8 cellular contexts compared by ENCODE assay signal in the genomic region with DNA sequence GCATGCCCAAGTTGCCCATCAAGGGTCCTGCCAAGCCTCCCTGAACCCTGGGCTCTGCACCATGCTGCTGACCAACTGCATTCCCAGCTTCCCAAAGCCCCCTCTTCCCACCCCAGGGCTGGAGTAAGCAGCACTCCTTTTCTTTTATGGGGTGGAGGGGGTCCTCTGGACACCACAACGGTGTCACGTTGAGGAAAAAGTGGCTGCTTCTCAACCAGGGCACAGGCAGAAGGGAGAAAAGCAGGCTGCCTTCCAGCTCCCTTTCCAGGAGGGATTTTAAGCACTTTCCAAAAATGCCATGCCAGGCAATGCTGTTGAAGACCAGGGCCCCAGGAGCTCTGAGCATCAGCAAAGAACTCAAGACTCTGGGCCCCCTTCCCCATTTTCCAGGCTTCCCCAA. TPM values are rescaled to one million over a fixed set of nuclear protein-coding genes. Genes with fewer than 3 reads are reported as not detected.
A peak's percentile ranks its signal among the peaks of the same experiment; 100 is the strongest.
DNase-seq lines count a peak whose midpoint lies in the region; ATAC-seq and TF ChIP-seq lines count a peak whose summit lies in the region.

No MANE protein-coding gene starts in this region.

- intact Hi-C loops in Caco-2 (cut with micrococcal nuclease; ENCODE audit: unreplicated experiment) = loop anchor here (5.0 kb wide), 3 partner anchors 32 to 132 kb away; a partner anchor contains a TSS

- H3K4me1 Mint-ChIP-seq in Caco-2 (ENCODE audit: low read depth, unreplicated experiment) (no peaks in the 10 kb centered on the region), osteocyte (ENCODE audit: unreplicated experiment) (peaks cover 42% of the 10 kb centered on the region)

- H4K20me1 ChIP-seq in Karpas-422 (ENCODE audit: insufficient read depth, low read depth, low read length) = peaks cover 7% of the 10 kb centered on the region; the same call in 1 of the 2 replicates

- CTCF ChIA-PET in Caco-2 (lab: Charles Lee) = interaction anchor here (0.6 to 0.7 kb wide), 2 partner anchors 745 to 1277 kb away, joined by 5 to 7 read pairs; no protein-coding TSS in a partner anchor

- H3K4me1 ChIP-seq in Caco-2 = no peaks in the 10 kb centered on the region
- peaks cover 44% of the 10 kb centered on the region for H3K4me1 ChIP-seq in Karpas-422 (ENCODE audit: low read length)
- peaks cover 2% of the 10 kb centered on the region for H3K4me1 ChIP-seq in foreskin keratinocyte

- DNase-seq in Caco-2 = no peak
- no peak for DNase-seq in Karpas-422
- no peak for DNase-seq in coronary artery (ENCODE audit: low spot score)
- DNase-seq in osteocyte (ENCODE audit: extremely low spot score, unreplicated experiment) = no peak
- DNase-seq in NCI-H1694 (lab: John Stamatoyannopoulos, UW) = no peak
- no peak for DNase-seq in ACHN
- DNase-seq in foreskin keratinocyte = no peak
- DNase-seq in nucleus accumbens (lab: John Stamatoyannopoulos, UW) = no peak

- no peak for ATAC-seq in foreskin keratinocyte

- no peaks in the 10 kb centered on the region for H3K36me3 Mint-ChIP-seq in Caco-2 (ENCODE audit: insufficient read depth, unreplicated experiment)
- no peaks in the 10 kb centered on the region for H3K36me3 Mint-ChIP-seq in osteocyte (ENCODE audit: unreplicated experiment)

- H3K9me3 Mint-ChIP-seq in Caco-2 (ENCODE audit: unreplicated experiment) (no peaks in the 10 kb centered on the region), osteocyte (ENCODE audit: unreplicated experiment) (no peaks in the 10 kb centered on the region)

- no peaks in the 10 kb centered on the region for H3K9me2 ChIP-seq in Karpas-422 (replicated peaks; ENCODE audit: insufficient read depth, low read length)

- peak overlapping the region; percentile 77 for H3K4me2 ChIP-seq in Karpas-422 (ENCODE audit: low read depth, low read length, poor library complexity, severe bottlenecking)

- in situ Hi-C loops in ACHN (cut with HindIII; ENCODE audit: low pct_ligation_motif_present, low pct_unique_long_range_greater_than_20kb, low sequenced_read_pairs) = no loop called here

- no peak overlapping the region for H2AFZ ChIP-seq in Karpas-422 (ENCODE audit: low read length)

- no peak for TF ChIP-seq CTCF in Caco-2 (IDR thresholded peaks at IDR 0.05; ENCODE audit: insufficient read depth in 1 of 2, low read depth in 1 of 2, low read length in 1 of 2, severe bottlenecking in 1 of 2, unreplicated experiment in 1 of 2)
- TF ChIP-seq CTCF in coronary artery (IDR thresholded peaks at IDR 0.05) = no peak
- TF ChIP-seq CTCF in osteocyte (IDR thresholded peaks at IDR 0.05) = no peak
- TF ChIP-seq CTCF in foreskin keratinocyte (conservative IDR thresholded peaks at IDR 0.05) = no peak

- H3K79me2 ChIP-seq in Karpas-422 (ENCODE audit: low read length) = no peaks in the 10 kb centered on the region

- H3K36me3 ChIP-seq in Caco-2 (ENCODE audit: control insufficient read depth, insufficient read depth, low read length) (no peaks in the 10 kb centered on the region), Karpas-422 (ENCODE audit: insufficient read depth, low read length) (no peaks in the 10 kb centered on the region)

- POLR2A ChIA-PET in Caco-2 (lab: Charles Lee) = no interaction called here

- H3K27me3 ChIP-seq in Caco-2 (replicated peaks; ENCODE audit: control insufficient read depth, insufficient read depth, low read length) (no peaks in the 10 kb centered on the region), Karpas-422 (ENCODE audit: low read length) (no peaks in the 10 kb centered on the region), foreskin keratinocyte (peaks cover 23% of the 10 kb centered on the region)

- H3K4me3 ChIP-seq in Caco-2 (ENCODE audit: low read depth, low read length) = peak overlapping the region; percentile 37; the same call in 1 of the 2 replicates
- peak overlapping the region; percentile 60; the same call in 1 of the 2 replicates for H3K4me3 ChIP-seq in Karpas-422 (ENCODE audit: low read length)
- H3K4me3 ChIP-seq in coronary artery = peak overlapping the region; percentile 97

- H3K27ac Mint-ChIP-seq in Caco-2 (ENCODE audit: unreplicated experiment) = no peak overlapping the region
- H3K27ac Mint-ChIP-seq in osteocyte (ENCODE audit: unreplicated experiment) = no peak overlapping the region

- H3K27ac ChIP-seq in Karpas-422 (ENCODE audit: low read length) (no peak overlapping the region), coronary artery (peak overlapping the region; percentile 74 to 91), foreskin keratinocyte (no peak overlapping the region)

- no TSS peak for BruUV-seq in Caco-2 (replicated peaks; lab: Mats Ljungman, UMichigan)

- H3K4me3 Mint-ChIP-seq in Caco-2 (ENCODE audit: unreplicated experiment) = peak overlapping the region; percentile 57
- H3K4me3 Mint-ChIP-seq in osteocyte (ENCODE audit: unreplicated experiment) = peak overlapping the region; percentile 78

- no peaks in the 10 kb centered on the region for H3K27me3 Mint-ChIP-seq in Caco-2 (ENCODE audit: insufficient read depth, unreplicated experiment)
- H3K27me3 Mint-ChIP-seq in osteocyte (ENCODE audit: unreplicated experiment) = peaks cover 4% of the 10 kb centered on the region

- H3K9me3 ChIP-seq in Caco-2 (no peaks in the 10 kb centered on the region), Karpas-422 (ENCODE audit: low read length) (no peaks in the 10 kb centered on the region)

- peak overlapping the region; percentile 66 for H3K9ac ChIP-seq in Karpas-422 (ENCODE audit: low read length)

RNA-seq across cellular contexts. Expression of a gene that starts 0.7 kb away (rescaled TPM):
- total RNA-seq in Caco-2 (2022) (2.8 and 3.1 TPM in 2 replicates), osteocyte (16.5 and 17.0 TPM in 2 replicates), foreskin keratinocyte (1.4 TPM in 2 replicates)
- 4.2 and 5.5 TPM in 2 replicates for total RNA-seq in Karpas-422 (2014; rRNA removed; shearing (Covaris generic); ENCODE audit: low replicate concordance)
- polyA plus RNA-seq in foreskin keratinocyte = 0.51 and 0.67 TPM in 2 replicates

RNA-seq across cellular contexts. Expression of a gene that starts 26.7 kb away (rescaled TPM):
- total RNA-seq in Caco-2 (2022) (45.5 and 61.6 TPM in 2 replicates), osteocyte (49.0 and 53.4 TPM in 2 replicates), foreskin keratinocyte (26.2 and 29.3 TPM in 2 replicates)
- 52.4 and 62.6 TPM in 2 replicates for total RNA-seq in Karpas-422 (2014; rRNA removed; shearing (Covaris generic); ENCODE audit: low replicate concordance)
- polyA plus RNA-seq in foreskin keratinocyte = 31.2 and 33.2 TPM in 2 replicates

Comparison
In these comparisons a context has a peak if more than half of its experiments do, and no peak if none do; other contexts are left out.
1. H3K4me3 ChIP-seq: peak in every context shown above with its lines; median percentile 97 in coronary artery; 60 in Karpas-422; 37 in Caco-2.
2. H3K27ac ChIP-seq: peak in coronary artery (2 of 2); none in Karpas-422 (single experiment) and foreskin keratinocyte (single experiment).